16 cellular contexts compared by ENCODE assay signal in the genomic region with DNA sequence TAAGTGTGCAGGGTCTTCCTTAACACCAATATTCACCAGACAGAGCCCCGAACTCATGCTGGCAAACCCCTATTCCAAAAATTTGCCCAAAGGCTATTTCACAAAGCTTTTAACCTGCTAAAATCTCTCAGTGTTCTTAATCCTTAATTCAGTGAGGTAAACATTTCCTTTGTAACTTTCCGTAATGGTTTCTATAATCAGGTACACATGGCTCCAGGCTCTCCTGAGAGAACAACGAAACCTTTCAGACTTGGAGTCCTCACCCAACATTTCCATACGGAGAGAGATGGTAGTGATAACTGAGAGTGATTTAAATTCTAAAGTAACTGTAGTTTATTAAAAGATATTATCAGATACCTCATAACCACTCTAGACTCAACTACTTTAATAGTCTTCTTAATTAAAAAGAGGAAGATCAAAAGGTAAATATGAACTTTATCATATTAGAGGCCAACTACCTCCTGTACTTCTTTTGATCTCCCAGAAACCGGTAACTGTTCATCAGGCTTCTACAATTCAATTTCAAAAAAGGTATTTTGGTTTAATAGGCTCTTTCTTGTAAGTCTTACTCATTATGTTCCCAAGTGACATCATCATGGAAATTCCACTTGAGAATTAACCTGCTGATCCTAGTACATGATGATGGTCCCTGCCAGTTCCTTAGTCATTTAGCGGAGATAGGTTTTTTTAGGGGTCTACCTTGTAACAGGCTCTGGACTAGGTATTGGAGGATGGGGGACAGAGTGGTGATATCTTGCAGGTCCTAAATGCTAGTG.
"Had no signal": no experiment of that assay in that cellular context is flagged by ENCODE, and none has a peak within 500 bp of the region (broad histone marks: within the 10 kb centered on the region; RNA-seq: fewer than 3 reads in every experiment).

No MANE protein-coding gene starts in this region.

- H3K27me3 ChIP-seq: colonic mucosa, esophagus squamous epithelium, tibial nerve had no signal

- H3K4me1 ChIP-seq: colonic mucosa, esophagus squamous epithelium, lower lobe of right lung, tibial nerve had no signal

- H3K9me3 ChIP-seq: colonic mucosa, esophagus squamous epithelium, lower lobe of right lung, tibial nerve had no signal

- H3K4me3 ChIP-seq: colonic mucosa, esophagus squamous epithelium, lower lobe of right lung, tibial nerve had no signal

- H3K36me3 ChIP-seq: colonic mucosa had no signal

- DNase-seq: activated CD4-positive, alpha-beta memory T cell treated with anti-CD3 and anti-CD28 coated beads, Interleukin-2, amount 10 ng/mL, durations not matched to agents 7 days and 5 days; activated CD4-positive, alpha-beta T cell treated with anti-CD3 and anti-CD28 coated beads for 4 hours; activated naive CD4-positive, alpha-beta T cell treated with anti-CD3 and anti-CD28 coated beads, Interleukin-2, amount 50 U/mL, for 16 hours; activated T-cell treated with anti-CD3 and anti-CD28 coated beads, Interleukin-2, amount 50 U/mL, for 24 hours; central memory CD4-positive, alpha-beta T cell; colonic mucosa; esophagus squamous epithelium; glutamatergic neuron; left cardiac atrium; lower lobe of right lung; naive thymus-derived CD8-positive, alpha-beta T cell; retina; stimulated activated CD4-positive, alpha-beta T cell treated with anti-CD3 and anti-CD28 coated beads, Interleukin-4, amount 100 ng/mL, for 1 hour; stimulated activated naive B cell treated with anti-CD40 and anti-IgM and Interleukin-4, amounts not matched to agents 10 μg/mL and 1 μg/mL and 100 μg/mL, for 72 hours had no signal

- H3K27ac ChIP-seq: colonic mucosa, esophagus squamous epithelium, lower lobe of right lung, tibial nerve had no signal

- ATAC-seq: left cardiac atrium; lower lobe of right lung; naive thymus-derived CD8-positive, alpha-beta T cell; stimulated activated naive B cell treated with anti-CD40 and anti-IgM and Interleukin-4, amounts not matched to agents 10 μg/mL and 1 μg/mL and 100 μg/mL, for 72 hours; WTC11 had no signal
